ENCODE assay signal across 18 cellular contexts in genomic region chr20:24782221-24782620, GRCh38.
A peak's percentile ranks its signal among the peaks of the same experiment; 100 is the strongest.
DNase-seq lines count a peak whose midpoint lies in the region; ATAC-seq and TF ChIP-seq lines count a peak whose summit lies in the region.
"Had no signal": no experiment of that assay in that cellular context is flagged by ENCODE, and none has a peak within 500 bp of the region (broad histone marks: within the 10 kb centered on the region; RNA-seq: fewer than 3 reads in every experiment).

No MANE protein-coding gene starts in this region.

- no peak for ATAC-seq in lower lobe of right lung
- ATAC-seq: CD8-positive, alpha-beta T cell had no signal

- no peaks in the 10 kb centered on the region for H3K36me3 ChIP-seq in KOPT-K1 (ENCODE audit: insufficient read depth, low read length)
- H3K36me3 ChIP-seq in lower lobe of right lung, result no peaks in the 10 kb centered on the region
- H3K36me3 ChIP-seq in thyroid gland, result no peaks in the 10 kb centered on the region
- H3K36me3 ChIP-seq in esophagus muscularis mucosa, result no peaks in the 10 kb centered on the region

- TF ChIP-seq EP300 in esophagus muscularis mucosa (IDR thresholded peaks at IDR 0.05), result no peak

- intact Hi-C loops in lower lobe of right lung (cut with DNase I), result no loop called here
- intact Hi-C loops in thyroid gland (cut with DNase I), result no loop called here
- intact Hi-C loops in esophagus muscularis mucosa (cut with DNase I), result no loop called here

- H3K9me3 ChIP-seq in KOPT-K1 (ENCODE audit: insufficient read depth, low read length, poor library complexity, severe bottlenecking), result no peaks in the 10 kb centered on the region
- H3K9me3 ChIP-seq in lower lobe of right lung, result no peaks in the 10 kb centered on the region
- no peaks in the 10 kb centered on the region for H3K9me3 ChIP-seq in thyroid gland
- no peaks in the 10 kb centered on the region for H3K9me3 ChIP-seq in esophagus muscularis mucosa
- H3K9me3 ChIP-seq: SK-N-SH had no signal

- peaks cover 4% of the 10 kb centered on the region for H3K27me3 ChIP-seq in lower lobe of right lung (ENCODE audit: low read depth)
- no peaks in the 10 kb centered on the region for H3K27me3 ChIP-seq in thyroid gland
- peaks cover 0 to 5% (median 0%) of the 10 kb centered on the region in 4 donors for H3K27me3 ChIP-seq in esophagus muscularis mucosa

- peak; percentile 32 for DNase-seq in DMS79 treated with DMSO at 0.1 percent for 48 hours (lab: John Stamatoyannopoulos, UW)
- no peak for DNase-seq in DMS79 (lab: John Stamatoyannopoulos, UW)
- DNase-seq in lower lobe of right lung, result peak; percentile 21
- no peak for DNase-seq in thyroid gland
- no peak for DNase-seq in putamen (ENCODE audit: low spot score)
- no peak for DNase-seq in esophagus muscularis mucosa (ENCODE audit: extremely low spot score)
- no peak for DNase-seq in activated CD4-positive, CD25-positive, alpha-beta regulatory T cell treated with anti-CD3 and anti-CD28 coated beads, Interleukin-2, amount 50 U/mL, for 72 hours
- DNase-seq: Calu3; CD8-positive, alpha-beta T cell; DMS53; NCI-H1105 treated with DMSO at 0.1 percent for 48 hours; NCI-H1694; NCI-H2081 treated with DMSO at 0.1 percent for 48 hours; NCI-H446 treated with DMSO at 0.1 percent for 48 hours; NK-92 treated with Interleukin-12 subunit alpha and Interleukin-12 subunit beta, amount 100 ng/mL, for 24 hours had no signal

- WGBS in thyroid gland, 2 donors, result 80 to 84% methylated on average over 11 of the region's 11 CpGs
- WGBS in esophagus muscularis mucosa, result 53% methylated on average over 11 of the region's 11 CpGs

- H3K4me1 ChIP-seq in lower lobe of right lung (no peaks in the 10 kb centered on the region), thyroid gland (peaks cover 27 to 59% of the 10 kb centered on the region in 2 donors), esophagus muscularis mucosa (peaks cover 0 to 9% (median 5%) of the 10 kb centered on the region in 4 donors)

- H3K27ac ChIP-seq in KOPT-K1 (ENCODE audit: low read depth, low read length, poor library complexity, severe bottlenecking), result peak overlapping the region; percentile 60
- no peak overlapping the region for H3K27ac ChIP-seq in lower lobe of right lung
- H3K27ac ChIP-seq in thyroid gland, result peak overlapping the region; percentile 79 to 92 (median 88)
- no peak overlapping the region for H3K27ac ChIP-seq in esophagus muscularis mucosa (replicated peaks in 1 of 4)
- H3K27ac ChIP-seq: 22Rv1 had no signal

- no peak overlapping the region for H3K4me3 ChIP-seq in lower lobe of right lung
- no peak overlapping the region for H3K4me3 ChIP-seq in thyroid gland (replicated peaks in 1 of 3)
- H3K4me3 ChIP-seq in esophagus muscularis mucosa, result no peak overlapping the region

- no peak for TF ChIP-seq CTCF in lower lobe of right lung (IDR thresholded peaks at IDR 0.05)
- no peak for TF ChIP-seq CTCF in thyroid gland (IDR thresholded peaks at IDR 0.05)
- TF ChIP-seq CTCF in esophagus muscularis mucosa (IDR thresholded peaks at IDR 0.05), result no peak

- TF ChIP-seq POLR2A in thyroid gland (IDR thresholded peaks at IDR 0.05) (no peak), esophagus muscularis mucosa (IDR thresholded peaks at IDR 0.05; ENCODE audit: low read depth) (no peak)

Comparison
In these comparisons a context has a peak if more than half of its experiments do, and no peak if none do; other contexts are left out.
1. DNase-seq: peak in DMS79 treated with DMSO at 0.1 percent for 48 hours (single experiment) and lower lobe of right lung (single experiment); none in DMS79 (single experiment), thyroid gland (0 of 2), putamen (single experiment), esophagus muscularis mucosa (single experiment) and activated CD4-positive, CD25-positive, alpha-beta regulatory T cell treated with anti-CD3 and anti-CD28 coated beads, Interleukin-2, amount 50 U/mL, for 72 hours (single experiment).
2. H3K27ac ChIP-seq: peak in KOPT-K1 (single experiment) and thyroid gland (3 of 3); none in lower lobe of right lung (single experiment) and esophagus muscularis mucosa (0 of 4).